30 cellular contexts compared by ENCODE assay signal in genomic region chr17:67427410-67427809, GRCh38. TPM values are rescaled to one million over a fixed set of nuclear protein-coding genes. Genes with fewer than 3 reads are reported as not detected.
DNase-seq lines count a peak whose midpoint lies in the region; ATAC-seq and TF ChIP-seq lines count a peak whose summit lies in the region.
"Had no signal": no experiment of that assay in that cellular context is flagged by ENCODE, and none has a peak within 500 bp of the region (broad histone marks: within the 10 kb centered on the region; RNA-seq: fewer than 3 reads in every experiment).

No MANE protein-coding gene starts in this region.

- DNase-seq in right atrium auricular region (ENCODE audit: low spot score), result no peak
- DNase-seq in left ventricle myocardium superior, result no peak
- DNase-seq in WTC11 (ENCODE audit: low spot score), result no peak
- no peak for DNase-seq in esophagus muscularis mucosa (ENCODE audit: extremely low spot score)
- peak; percentile 55 for DNase-seq in renal cortical epithelial cell (ENCODE audit: low read depth)
- DNase-seq in left colon, result no peak
- no peak for DNase-seq in stimulated activated naive CD4-positive, alpha-beta T cell (lab: John Stamatoyannopoulos, UW)
- DNase-seq: ACHN; activated CD8-positive, alpha-beta memory T cell treated with anti-CD3 and anti-CD28 coated beads for 24 hours; amygdala; Caco-2; DMS79; effector CD4-positive, alpha-beta T cell; lower lobe of right lung; midbrain; MM.1S; naive B cell; NCI-H2029; NCI-H526 treated with DMSO at 0.1 percent for 48 hours; NK-92 treated with Interleukin-12 subunit alpha and Interleukin-12 subunit beta, amount 100 ng/mL, for 24 hours; occipital lobe; PC-3; psoas muscle; stimulated activated CD4-positive, alpha-beta T cell treated with anti-CD3 and anti-CD28 coated beads, Interleukin-15, amount 100 ng/mL, for 24 hours; transverse colon had no signal

- no peak for TF ChIP-seq CTCF in right atrium auricular region (IDR thresholded peaks at IDR 0.05)
- no peak for TF ChIP-seq CTCF in WTC11 (IDR thresholded peaks at IDR 0.05)
- no peak for TF ChIP-seq CTCF in esophagus muscularis mucosa (IDR thresholded peaks at IDR 0.05)

- POLR2A ChIA-PET in WTC11 (lab: Charles Lee), result no interaction called here

- H3K9me3 ChIP-seq in right atrium auricular region (no peaks in the 10 kb centered on the region), esophagus muscularis mucosa (no peaks in the 10 kb centered on the region)
- H3K9me3 ChIP-seq: breast epithelium, Caco-2, lower lobe of right lung, psoas muscle, transverse colon had no signal

- H3K4me3 ChIP-seq in right atrium auricular region (no peak overlapping the region), esophagus muscularis mucosa (no peak overlapping the region)
- H3K4me3 ChIP-seq: breast epithelium, lower lobe of right lung, psoas muscle, transverse colon had no signal

- 0 out of 2 replicates have a peak, but pooled peaks cover 6% of the 10 kb centered on the region for H3K36me3 Mint-ChIP-seq in WTC11
- H3K36me3 Mint-ChIP-seq: naive B cell; stimulated activated effector memory CD8-positive, alpha-beta T cell treated with anti-CD3 and anti-CD28 coated beads, Interleukin-12 subunit alpha, Interleukin-12 subunit beta, amount 100 ng/mL, for 72 hours had no signal

- intact Hi-C loops in left ventricle myocardium superior (cut with micrococcal nuclease), result no loop called here
- intact Hi-C loops in esophagus muscularis mucosa (cut with DNase I), result no loop called here
- intact Hi-C loops in left colon (cut with DNase I, micrococcal nuclease), result no loop called here

- no peaks in the 10 kb centered on the region for H3K27me3 ChIP-seq in right atrium auricular region
- no peaks in the 10 kb centered on the region for H3K27me3 ChIP-seq in esophagus muscularis mucosa
- H3K27me3 ChIP-seq: breast epithelium, transverse colon had no signal

- no peaks in the 10 kb centered on the region for H3K27me3 Mint-ChIP-seq in WTC11 (ENCODE audit: low read depth)
- H3K27me3 Mint-ChIP-seq: naive B cell had no signal

- H3K36me3 ChIP-seq in right atrium auricular region (no peaks in the 10 kb centered on the region), esophagus muscularis mucosa (no peaks in the 10 kb centered on the region)
- H3K36me3 ChIP-seq: breast epithelium, lower lobe of right lung, transverse colon had no signal

- peaks cover 7% of the 10 kb centered on the region for H3K9me3 Mint-ChIP-seq in WTC11
- H3K9me3 Mint-ChIP-seq: stimulated activated effector memory CD8-positive, alpha-beta T cell treated with anti-CD3 and anti-CD28 coated beads, Interleukin-12 subunit alpha, Interleukin-12 subunit beta, amount 100 ng/mL, for 72 hours; T-helper 2 cell treated with Interferon-gamma antibody and Interleukin-4, amounts not matched to agents 5 μg/mL and 100 μg/mL, for 36 hours had no signal

- H3K27ac Mint-ChIP-seq in WTC11, result peak overlapping the region; percentile 10; the same call in 1 of the 2 replicates
- H3K27ac Mint-ChIP-seq: stimulated activated effector memory CD8-positive, alpha-beta T cell treated with anti-CD3 and anti-CD28 coated beads, Interleukin-12 subunit alpha, Interleukin-12 subunit beta, amount 100 ng/mL, for 72 hours; T-helper 2 cell treated with Interferon-gamma antibody and Interleukin-4, amounts not matched to agents 5 μg/mL and 100 μg/mL, for 36 hours had no signal

- ATAC-seq in left ventricle myocardium superior (no peak), WTC11 (no peak), left colon (no peak)
- ATAC-seq in activated CD4-positive, CD25-positive, alpha-beta regulatory T cell treated with anti-CD3 and anti-CD28 coated beads, Interleukin-2, amount 50 U/mL, for 24 hours, result no peak
- ATAC-seq: lower lobe of right lung; PC-3; psoas muscle; Right ventricle myocardium inferior; stimulated activated effector memory CD8-positive, alpha-beta T cell treated with anti-CD3 and anti-CD28 coated beads, Interleukin-12 subunit alpha, Interleukin-12 subunit beta, amount 100 ng/mL, for 72 hours had no signal

- H3K4me1 ChIP-seq in right atrium auricular region (peaks cover 0 to 12% of the 10 kb centered on the region in 2 donors), esophagus muscularis mucosa (peaks cover 8 to 41% (median 33%) of the 10 kb centered on the region in 4 donors)
- H3K4me1 ChIP-seq: psoas muscle had no signal

- H3K27ac ChIP-seq in right atrium auricular region, result peak overlapping the region; percentile 35 to 62
- peak overlapping the region; percentile 20 to 64 (median 37) for H3K27ac ChIP-seq in esophagus muscularis mucosa (replicated peaks in 1 of 4)
- H3K27ac ChIP-seq: breast epithelium, lower lobe of right lung, psoas muscle, transverse colon had no signal

- TF ChIP-seq POLR2A in esophagus muscularis mucosa (IDR thresholded peaks at IDR 0.05; ENCODE audit: low read depth), result no peak

- CTCF ChIA-PET in WTC11 (lab: Charles Lee), result no interaction called here

- H3K4me3 Mint-ChIP-seq in WTC11, result no peak overlapping the region
- H3K4me3 Mint-ChIP-seq: naive B cell; stimulated activated effector memory CD8-positive, alpha-beta T cell treated with anti-CD3 and anti-CD28 coated beads, Interleukin-12 subunit alpha, Interleukin-12 subunit beta, amount 100 ng/mL, for 72 hours; T-helper 2 cell treated with Interferon-gamma antibody and Interleukin-4, amounts not matched to agents 5 μg/mL and 100 μg/mL, for 36 hours had no signal

- 39% methylated on average over 3 of the region's 4 CpGs for WGBS in esophagus muscularis mucosa

- H3K4me1 Mint-ChIP-seq in WTC11, result peaks cover 12% of the 10 kb centered on the region

- no peak for TF ChIP-seq EP300 in esophagus muscularis mucosa (IDR thresholded peaks at IDR 0.05)

TF ChIP-seq in WTC11, 78 proteins besides CTCF, POLR2A, EP300 and RAD21 (continues in another document):
- no peak for TF ChIP-seq ZBTB21 (CRISPR knock-in tag; IDR thresholded peaks at IDR 0.05; ENCODE audit: borderline replicate concordance)
- no peak for TF ChIP-seq NFYB (CRISPR knock-in tag; conservative IDR thresholded peaks at IDR 0.05; ENCODE audit: low read depth)
- TF ChIP-seq SOX15 (CRISPR knock-in tag; IDR thresholded peaks at IDR 0.05), result no peak
- no peak for TF ChIP-seq ZMAT4 (CRISPR knock-in tag; IDR thresholded peaks at IDR 0.05)
- TF ChIP-seq PRDM15 (CRISPR knock-in tag; IDR thresholded peaks at IDR 0.05), result no peak
- TF ChIP-seq SP1 (CRISPR knock-in tag; conservative IDR thresholded peaks at IDR 0.05), result no peak
- no peak for TF ChIP-seq NR1H2 (CRISPR knock-in tag; IDR thresholded peaks at IDR 0.05)
- no peak for TF ChIP-seq ATF6 (CRISPR knock-in tag; IDR thresholded peaks at IDR 0.05)

RNA-seq across cellular contexts. Expression of gene PITPNC1, which starts 50.3 kb away (rescaled TPM):
- 10 to 100 TPM; 12.5 to 18.1 TPM for total RNA-seq in right atrium auricular region
- total RNA-seq in left ventricle myocardium superior, result 11.0 TPM
- total RNA-seq in WTC11 (2021), result 36.9 to 42.0 TPM (median 39.8 TPM) in 3 replicates
- 10 to 100 TPM; 14.1 to 35.5 (median 31.8) TPM for total RNA-seq in esophagus muscularis mucosa
- 7.3 and 9.6 TPM in 2 replicates for total RNA-seq in renal cortical epithelial cell
- 10 to 100 TPM; 13.7 to 15.6 TPM for total RNA-seq in left colon
